1 cellular context compared by ENCODE assay signal in the genomic region with DNA sequence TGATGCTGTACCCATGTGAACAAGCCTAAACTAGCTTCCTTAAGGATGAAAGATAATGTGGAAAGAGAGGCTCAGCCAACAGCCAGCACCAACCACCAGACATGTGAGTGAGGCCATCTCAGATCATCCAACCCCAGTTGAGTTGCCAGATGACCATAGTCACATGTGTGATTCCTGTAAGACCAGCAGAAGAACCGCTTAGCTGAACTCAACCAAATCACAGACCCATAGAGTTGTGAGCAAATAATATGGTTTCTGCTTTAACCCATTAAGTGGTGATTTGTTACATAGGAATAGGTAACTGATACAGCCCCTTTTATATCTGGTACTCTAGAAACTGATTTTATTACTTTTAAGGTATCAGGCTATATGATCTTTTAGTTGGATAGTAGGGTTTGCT.
TF ChIP-seq lines count a peak whose summit lies in the region.

No MANE protein-coding gene starts in this region.

TF ChIP-seq in HepG2, 621 proteins besides CTCF, POLR2A, EP300 and RAD21:
- no peak for TF ChIP-seq BRD4 (CRISPR knock-in tag; IDR thresholded peaks at IDR 0.05)
- peak; percentile 97 for TF ChIP-seq ZNF331 (CRISPR knock-in tag; IDR thresholded peaks at IDR 0.05)
- no peak for TF ChIP-seq ZNF337 (CRISPR knock-in tag; IDR thresholded peaks at IDR 0.05; ENCODE audit: borderline replicate concordance, low read depth)
- TF ChIP-seq RFXANK (CRISPR knock-in tag; IDR thresholded peaks at IDR 0.05), result no peak
